In genomic region chr5:123610665-123611406, GRCh38 we compare ENCODE assay signal across 7 cellular contexts.
DNase-seq lines count a peak whose midpoint lies in the region; ATAC-seq and TF ChIP-seq lines count a peak whose summit lies in the region.

No MANE protein-coding gene starts in this region.

- TF ChIP-seq POLR2A in testis (IDR thresholded peaks at IDR 0.05): no peak

- DNase-seq in DMS53 treated with DMSO at 0.1 percent for 48 hours (lab: John Stamatoyannopoulos, UW; ENCODE audit: unreplicated experiment) (peak; percentile 57), OCI-LY7 (ENCODE audit: low spot score) (peak; percentile 67), cardiac fibroblast (ENCODE audit: low read depth in 2 of 2) (peak; percentile 84 to 86), kidney epithelial cell (ENCODE audit: low read depth) (peak; percentile 45), testis (peak; percentile 25)

- 48 to 51% methylated on average over 5 of the region's 5 CpGs for WGBS in testis, 2 donors

- H3K4me3 ChIP-seq in OCI-LY7 (ENCODE audit: low read depth, low read length, poor library complexity, severe bottlenecking) (no peak overlapping the region), cardiac fibroblast (replicated peaks in 1 of 2; ENCODE audit: low read depth in 2 of 2, low read length in 2 of 2) (no peak overlapping the region), kidney epithelial cell (ENCODE audit: low read depth, low read length) (no peak overlapping the region), testis (no peak overlapping the region)

- H3K36me3 ChIP-seq in OCI-LY7 (ENCODE audit: insufficient read depth, low read length) (peaks cover 10% of the 10 kb centered on the region), kidney epithelial cell (ENCODE audit: control insufficient read depth, insufficient read depth, low read length) (no peaks in the 10 kb centered on the region), testis (ENCODE audit: low read depth, missing control alignments) (peaks cover 3% of the 10 kb centered on the region)

- no peaks in the 10 kb centered on the region for H3K4me1 ChIP-seq in OCI-LY7 (ENCODE audit: insufficient read depth, low read length, poor library complexity, severe bottlenecking)
- no peaks in the 10 kb centered on the region for H3K4me1 ChIP-seq in testis

- H4K20me1 ChIP-seq in OCI-LY7 (ENCODE audit: insufficient read depth, low read length): no peaks in the 10 kb centered on the region

- H3K4me2 ChIP-seq in OCI-LY7 (ENCODE audit: low read length): no peak overlapping the region

- no peaks in the 10 kb centered on the region for H3K79me2 ChIP-seq in OCI-LY7 (ENCODE audit: insufficient read depth, low read depth, low read length)

- H2AFZ ChIP-seq in OCI-LY7 (ENCODE audit: low read length): no peak overlapping the region

- peak; percentile 100 for TF ChIP-seq CTCF in OCI-LY7 (conservative IDR thresholded peaks at IDR 0.05; ENCODE audit: low read length)
- TF ChIP-seq CTCF in cardiac fibroblast (IDR thresholded peaks at IDR 0.05; ENCODE audit: low read depth, low read length): peak; percentile 96
- peak; percentile 89 for TF ChIP-seq CTCF in kidney epithelial cell (IDR thresholded peaks at IDR 0.05; ENCODE audit: insufficient read depth, low read length, poor library complexity, severe bottlenecking)
- TF ChIP-seq CTCF in testis (IDR thresholded peaks at IDR 0.05): peak; percentile 75 to 94 (median 83)

- no peaks in the 10 kb centered on the region for H3K9me3 ChIP-seq in OCI-LY7 (ENCODE audit: low read length)
- H3K9me3 ChIP-seq in testis: no peaks in the 10 kb centered on the region

- H3K27me3 ChIP-seq in kidney epithelial cell (ENCODE audit: control insufficient read depth, insufficient read depth, low read length): no peaks in the 10 kb centered on the region
- H3K27me3 ChIP-seq in testis: no peaks in the 10 kb centered on the region

- no peaks in the 10 kb centered on the region for H3K9me2 ChIP-seq in OCI-LY7 (ENCODE audit: insufficient read depth, low read length)

- POLR2A ChIA-PET in OCI-LY7 (lab: Charles Lee): interaction anchor here (0.7 to 1.8 kb wide), 4 partner anchors 26 to 189 kb away, joined by 3 to 6 read pairs (median 4); partner anchors contain the start of gene CEP120

- intact Hi-C loops in OCI-LY7 (cut with micrococcal nuclease; ENCODE audit: unreplicated experiment): loop anchor here (5.0 to 10.0 kb wide), 2 partner anchors 189 to 246 kb away; partner anchors contain the start of gene CEP120
- intact Hi-C loops in testis (cut with DNase I; ENCODE audit: low total_unique reads): no loop called here

- CTCF ChIA-PET in OCI-LY7 (lab: Charles Lee; ENCODE audit: unreplicated experiment): interaction anchor here (0.8 kb wide), 1 partner anchor 187 kb away, joined by 3 read pairs; the partner anchor contains the start of gene CEP120

- peak; percentile 75 for ATAC-seq in GM18909 (IDR thresholded peaks at IDR 0.05; ENCODE audit: poor library complexity, unreplicated experiment)
- peak; percentile 47 for ATAC-seq in HG03469 (IDR thresholded peaks at IDR 0.05; ENCODE audit: unreplicated experiment)

- no TSS peak for BruUV-seq in OCI-LY7 (replicated peaks; lab: Mats Ljungman, UMichigan)

- no peak overlapping the region for H3K27ac ChIP-seq in OCI-LY7 (ENCODE audit: low read depth, low read length, poor library complexity, severe bottlenecking)
- no peak overlapping the region for H3K27ac ChIP-seq in testis

Comparison
In these comparisons a context has a peak if more than half of its experiments do, and no peak if none do; other contexts are left out.
1. DNase-seq: peak in every context shown above with its lines; median percentile 85 in cardiac fibroblast; 67 in OCI-LY7; 57 in DMS53 treated with DMSO at 0.1 percent for 48 hours; 45 in kidney epithelial cell; 25 in testis.